ENCODE assay signal across 6 cellular contexts in the genomic region with DNA sequence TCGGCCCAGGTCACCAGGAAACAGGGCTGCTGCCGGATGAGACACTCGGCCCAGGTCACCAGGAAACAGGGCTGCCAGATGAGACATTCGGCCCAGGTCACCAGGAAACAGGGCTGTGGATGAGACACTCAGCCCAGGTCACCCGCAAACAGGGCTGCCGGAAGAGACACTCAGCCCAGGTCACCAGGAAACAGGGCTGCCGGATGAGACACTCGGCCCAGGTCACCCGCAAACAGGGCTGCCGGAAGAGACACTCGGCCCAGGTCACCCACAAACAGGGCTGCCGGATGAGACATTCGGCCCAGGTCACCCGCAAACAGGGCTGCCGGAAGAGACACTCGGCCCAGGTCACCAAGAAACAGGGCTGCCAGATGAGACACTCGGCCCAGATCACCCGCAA. TPM values are rescaled to one million over a fixed set of nuclear protein-coding genes. Genes with fewer than 3 reads are reported as not detected.
DNase-seq lines count a peak whose midpoint lies in the region; FAIRE-seq and TF ChIP-seq lines count a peak whose summit lies in the region.
"Not testable (repeated sequence)": the region's sequence is repeated elsewhere in the genome, so short reads cannot be mapped to it uniquely, and the experiment has no call there.

No MANE protein-coding gene starts in this region.

- not testable (repeated sequence) for H3K9me3 Mint-ChIP-seq in HFFc6; astrocyte (ENCODE audit: unreplicated experiment); endodermal cell; nephron progenitor cell

- not testable (repeated sequence) for H2AK5ac ChIP-seq in trophoblast cell (ENCODE audit: low read length)

- H3K4me3 Mint-ChIP-seq in HFFc6; astrocyte (ENCODE audit: unreplicated experiment); endodermal cell; nephron progenitor cell: not testable (repeated sequence)

- H3K4me1 Mint-ChIP-seq in HFFc6 (ENCODE audit: low read depth) (peaks cover 58% of the 10 kb centered on the region), astrocyte (ENCODE audit: low read depth, unreplicated experiment) (peaks cover 29% of the 10 kb centered on the region), endodermal cell (peaks cover 24% of the 10 kb centered on the region), nephron progenitor cell (peaks cover 38% of the 10 kb centered on the region)

- not testable (repeated sequence) for H2BK120ac ChIP-seq in trophoblast cell (ENCODE audit: insufficient read depth, low read length, poor library complexity)

- H2BK12ac ChIP-seq in trophoblast cell (ENCODE audit: low read length), result not testable (repeated sequence)

- not testable (repeated sequence) for H3K9ac ChIP-seq in astrocyte (ENCODE audit: low read length); endodermal cell (ENCODE audit: extremely low read depth, low read length, poor library complexity, severe bottlenecking); liver (ENCODE audit: low read depth in 1 of 2, low read length in 2 of 2); trophoblast cell (ENCODE audit: low read length)

- peak overlapping the region; percentile 48 for H3K4ac ChIP-seq in trophoblast cell (ENCODE audit: low read depth, low read length)

- not testable (repeated sequence) for H3K4me2 ChIP-seq in astrocyte (ENCODE audit: low read length); trophoblast cell (ENCODE audit: low read length)

- peaks cover 10% of the 10 kb centered on the region for H3K4me1 ChIP-seq in astrocyte (ENCODE audit: insufficient read depth, low read length)
- not testable (repeated sequence) for H3K4me1 ChIP-seq in endodermal cell (ENCODE audit: control insufficient read depth, insufficient read depth, low read length); liver (ENCODE audit: control insufficient read depth in 4 of 4, insufficient read depth in 4 of 4, low read length in 3 of 4)
- H3K4me1 ChIP-seq in trophoblast cell (ENCODE audit: control insufficient read depth in 1 of 2, insufficient read depth in 2 of 2, low read length in 2 of 2), result peaks cover 10 to 20% of the 10 kb centered on the region in 2 experiments

- peaks cover 38% of the 10 kb centered on the region for H3K36me3 Mint-ChIP-seq in HFFc6 (ENCODE audit: low read depth)
- H3K36me3 Mint-ChIP-seq in astrocyte (ENCODE audit: low read depth, unreplicated experiment), result peaks cover 16% of the 10 kb centered on the region
- not testable (repeated sequence) for H3K36me3 Mint-ChIP-seq in endodermal cell (ENCODE audit: low read depth)
- peaks cover 38% of the 10 kb centered on the region for H3K36me3 Mint-ChIP-seq in nephron progenitor cell (ENCODE audit: low read depth)

- not testable (repeated sequence) for DNase-seq in HFFc6; astrocyte (ENCODE audit: low read depth); endodermal cell; nephron progenitor cell; trophoblast cell

- H3K14ac ChIP-seq in trophoblast cell (ENCODE audit: low read length), result not testable (repeated sequence)

- H3K27me3 ChIP-seq in astrocyte (ENCODE audit: insufficient read depth, low read length); endodermal cell (ENCODE audit: control insufficient read depth, insufficient read depth, low read length, poor library complexity, severe bottlenecking); liver (ENCODE audit: control insufficient read depth in 4 of 4, insufficient read depth in 4 of 4, low read length in 3 of 4); trophoblast cell (ENCODE audit: insufficient read depth, low read length): not testable (repeated sequence)

- not testable (repeated sequence) for H3K4me3 ChIP-seq in astrocyte (ENCODE audit: insufficient read depth, low read depth, low read length); endodermal cell (ENCODE audit: low read length); liver (ENCODE audit: low read depth in 1 of 3, low read length in 3 of 3); trophoblast cell (ENCODE audit: low read depth, low read length)

- H3K27ac Mint-ChIP-seq in HFFc6 (peak overlapping the region; percentile 30), endodermal cell (peak overlapping the region; percentile 31), nephron progenitor cell (peak overlapping the region; percentile 77)
- not testable (repeated sequence) for H3K27ac Mint-ChIP-seq in astrocyte (ENCODE audit: unreplicated experiment)

- H2BK5ac ChIP-seq in trophoblast cell (ENCODE audit: low read depth, low read length, poor library complexity), result not testable (repeated sequence)

- not testable (repeated sequence) for H3K27me3 Mint-ChIP-seq in HFFc6 (ENCODE audit: insufficient read depth); astrocyte (ENCODE audit: low read depth, unreplicated experiment); endodermal cell (ENCODE audit: insufficient read depth); nephron progenitor cell (ENCODE audit: low read depth, poor library complexity)

- not testable (repeated sequence) for H3K23ac ChIP-seq in trophoblast cell (ENCODE audit: low read length)

- not testable (repeated sequence) for H3K18ac ChIP-seq in trophoblast cell (ENCODE audit: low read length)

- not testable (repeated sequence) for H4K12ac ChIP-seq in trophoblast cell (ENCODE audit: low read depth, low read length)

- TF ChIP-seq CTCF in HFFc6 (IDR thresholded peaks at IDR 0.05); astrocyte (IDR thresholded peaks at IDR 0.05; ENCODE audit: insufficient read depth, low read depth, low read length); endodermal cell (conservative IDR thresholded peaks at IDR 0.05); liver (IDR thresholded peaks at IDR 0.05; ENCODE audit: low read depth, low read length, missing input control); nephron progenitor cell (IDR thresholded peaks at IDR 0.05): not testable (repeated sequence)

- FAIRE-seq in astrocyte (lab: Jason Lieb, UNC), result not testable (repeated sequence)

- H3K36me3 ChIP-seq in astrocyte (ENCODE audit: insufficient read depth, low read length); endodermal cell (ENCODE audit: control insufficient read depth, insufficient read depth, low read length); liver (ENCODE audit: control insufficient read depth in 4 of 4, insufficient read depth in 3 of 4, low read depth in 1 of 4, low read length in 3 of 4); trophoblast cell (ENCODE audit: control insufficient read depth in 1 of 2, insufficient read depth in 2 of 2, low read length in 2 of 2): not testable (repeated sequence)

- H4K91ac ChIP-seq in trophoblast cell (ENCODE audit: low read depth, low read length), result not testable (repeated sequence)

- peak overlapping the region; percentile 67 for H3K27ac ChIP-seq in astrocyte (ENCODE audit: low read depth, low read length)
- not testable (repeated sequence) for H3K27ac ChIP-seq in endodermal cell (ENCODE audit: low read depth, low read length); liver (ENCODE audit: low read depth in 1 of 2, low read length in 2 of 2); trophoblast cell (ENCODE audit: low read depth, low read length)

- H4K20me1 ChIP-seq in astrocyte (ENCODE audit: insufficient read depth, low read length), result peaks cover 85% of the 10 kb centered on the region

- not testable (repeated sequence) for H2AFZ ChIP-seq in astrocyte (ENCODE audit: low read depth, low read length); trophoblast cell (ENCODE audit: insufficient read depth, low read length, poor library complexity)

- TF ChIP-seq RAD21 in liver (IDR thresholded peaks at IDR 0.05), result not testable (repeated sequence)

- not testable (repeated sequence) for H4K8ac ChIP-seq in trophoblast cell (ENCODE audit: low read depth, low read length)

- H3K79me2 ChIP-seq in astrocyte (ENCODE audit: insufficient read depth, low read length), result peaks cover 100% of the 10 kb centered on the region
- H3K79me2 ChIP-seq in trophoblast cell (ENCODE audit: control insufficient read depth, insufficient read depth, low read length, poor library complexity), result not testable (repeated sequence)

- H3K9me3 ChIP-seq in astrocyte (ENCODE audit: insufficient read depth, low read depth, low read length); endodermal cell (ENCODE audit: control insufficient read depth, low read length); liver (ENCODE audit: control insufficient read depth in 4 of 4, low read length in 3 of 4); trophoblast cell (ENCODE audit: insufficient read depth, low read depth, low read length): not testable (repeated sequence)

- H3K79me1 ChIP-seq in trophoblast cell (ENCODE audit: low read length), result not testable (repeated sequence)

- 92 to 100% methylated on average over 9 to 18 of the region's 18 CpGs for WGBS in endodermal cell (ENCODE audit: insufficient coverage in 1 of 2, insufficient read length in 1 of 2), 2 experiments
- WGBS in liver, result 86% methylated on average over 17 of the region's 18 CpGs
- WGBS in trophoblast cell (ENCODE audit: extremely low coverage, insufficient coverage, insufficient read length), result no CpG with 5 or more reads among the region's 18 CpGs

TF ChIP-seq in liver, 16 proteins besides CTCF, POLR2A, EP300 and RAD21:
- peak; percentile 78 for TF ChIP-seq NR2F2 (IDR thresholded peaks at IDR 0.05)

RNA-seq across cellular contexts. Expression of a gene that starts 21.5 kb away (rescaled TPM):
- total RNA-seq in HFFc6 (2021; fragmentation: NEBNext Ultra II Directional; extraction: Animal tissue kit (Norgen Biotek cat#: 25700)), result 100 to 1,000 TPM in 5 of 6 experiments, 10 to 100 TPM in 1; 99.7 to 116 (median 107) TPM
- 62.7 and 67.9 TPM in 2 replicates for total RNA-seq in astrocyte
- total RNA-seq in endodermal cell, result 10 to 100 TPM; 18.2 to 22.5 TPM
- polyA plus RNA-seq in endodermal cell (2013, experiment 1 of 2), result 24.1 TPM
- polyA plus RNA-seq in endodermal cell (2013, experiment 2 of 2), result 22.7 TPM
- total RNA-seq in liver, result 1 to 10 TPM; 2.1 to 3.2 TPM
- polyA plus RNA-seq in liver, result 1 to 10 TPM in 1 of 2 donors, under 1 TPM in 1; 0.40 to 1.0 TPM
- polyA plus RNA-seq in trophoblast cell (2013), result 14.8 and 15.5 TPM in 2 replicates

Comparison
In these comparisons a context has a peak if more than half of its experiments do, and no peak if none do; other contexts are left out.
1. RNA of a gene that starts 21.5 kb away (total RNA-seq): 99.7 to 116 TPM in HFFc6, 62.7 to 67.9 TPM in astrocyte and 18.2 to 22.5 TPM in endodermal cell; 2.1 to 3.2 TPM in liver; every median in the first group is over 4 times any median in the second.